Comparison of ENCODE assay signal across 8 cellular contexts in genomic region chr1:19096036-19096833, GRCh38.
DNase-seq lines count a peak whose midpoint lies in the region; ATAC-seq and TF ChIP-seq lines count a peak whose summit lies in the region.

No MANE protein-coding gene starts in this region.

- peak; percentile 17 for DNase-seq in activated CD4-positive, alpha-beta T cell treated with anti-CD3 and anti-CD28 coated beads for 48 hours
- DNase-seq in activated CD4-positive, alpha-beta T cell treated with anti-CD3 and anti-CD28 coated beads, Interleukin-2, amount 50 U/mL, for 4 hours, result no peak
- peak; percentile 40 for DNase-seq in activated CD4-positive, alpha-beta T cell treated with anti-CD3 and anti-CD28 coated beads, Interleukin-2, amount 10 ng/mL, durations not matched to agents 7 days and 5 days
- DNase-seq in right atrium auricular region (ENCODE audit: low spot score) (no peak), substantia nigra (lab: John Stamatoyannopoulos, UW) (peak in 31 of 49 donors; percentile 3 to 57 (median 25))
- no peak for DNase-seq in activated CD4-positive, CD25-positive, alpha-beta regulatory T cell (lab: John Stamatoyannopoulos, UW)
- no peak for DNase-seq in activated naive CD8-positive, alpha-beta T cell treated with anti-CD3 and anti-CD28 coated beads, Interleukin-2, amount 50 U/mL, for 24 hours

- ATAC-seq in activated naive CD8-positive, alpha-beta T cell treated with anti-CD3 and anti-CD28 coated beads, Interleukin-2, amount 50 U/mL, for 24 hours, result no peak
- ATAC-seq in HG03565 (IDR thresholded peaks at IDR 0.05; ENCODE audit: unreplicated experiment), result no peak

- H3K4me3 Mint-ChIP-seq in activated CD4-positive, alpha-beta T cell treated with anti-CD3 and anti-CD28 coated beads, Interleukin-2, amount 10 ng/mL, durations not matched to agents 7 days and 5 days, result no peak overlapping the region
- H3K4me3 Mint-ChIP-seq in activated naive CD8-positive, alpha-beta T cell treated with anti-CD3 and anti-CD28 coated beads, Interleukin-2, amount 50 U/mL, for 24 hours, result no peak overlapping the region

- H3K4me1 Mint-ChIP-seq in activated CD4-positive, alpha-beta T cell treated with anti-CD3 and anti-CD28 coated beads, Interleukin-2, amount 10 ng/mL, durations not matched to agents 7 days and 5 days, result no peaks in the 10 kb centered on the region
- no peaks in the 10 kb centered on the region for H3K4me1 Mint-ChIP-seq in activated naive CD8-positive, alpha-beta T cell treated with anti-CD3 and anti-CD28 coated beads, Interleukin-2, amount 50 U/mL, for 24 hours

- H3K27ac ChIP-seq in right atrium auricular region, result no peak overlapping the region
- no peak overlapping the region for H3K27ac ChIP-seq in substantia nigra (ENCODE audit: low read depth, low read length, poor library complexity, severe bottlenecking)

- H3K4me1 ChIP-seq in right atrium auricular region, result peaks cover 0 to 7% of the 10 kb centered on the region in 2 donors

- H3K4me3 ChIP-seq in right atrium auricular region, result no peak overlapping the region

- CTCF ChIA-PET in activated CD4-positive, alpha-beta T cell treated with anti-CD3 and anti-CD28 coated beads, Interleukin-2, amount 10 ng/mL, durations not matched to agents 7 days and 5 days (lab: Charles Lee), result interaction anchor here (0.5 to 1.5 kb wide), 3 partner anchors 129 to 194 kb away, joined by 3 to 4 read pairs (median 3); partner anchors contain the start of gene ALDH4A1

- no peaks in the 10 kb centered on the region for H3K27me3 ChIP-seq in right atrium auricular region

- no peaks in the 10 kb centered on the region for H3K27me3 Mint-ChIP-seq in activated CD4-positive, alpha-beta T cell treated with anti-CD3 and anti-CD28 coated beads, Interleukin-2, amount 10 ng/mL, durations not matched to agents 7 days and 5 days
- H3K27me3 Mint-ChIP-seq in activated naive CD8-positive, alpha-beta T cell treated with anti-CD3 and anti-CD28 coated beads, Interleukin-2, amount 50 U/mL, for 24 hours, result no peaks in the 10 kb centered on the region

- no peaks in the 10 kb centered on the region for H3K9me3 ChIP-seq in right atrium auricular region

- H3K9me3 Mint-ChIP-seq in activated CD4-positive, alpha-beta T cell treated with anti-CD3 and anti-CD28 coated beads, Interleukin-2, amount 10 ng/mL, durations not matched to agents 7 days and 5 days, result no peaks in the 10 kb centered on the region
- H3K9me3 Mint-ChIP-seq in activated naive CD8-positive, alpha-beta T cell treated with anti-CD3 and anti-CD28 coated beads, Interleukin-2, amount 50 U/mL, for 24 hours, result no peaks in the 10 kb centered on the region

- peaks cover 65% of the 10 kb centered on the region for H3K36me3 Mint-ChIP-seq in activated CD4-positive, alpha-beta T cell treated with anti-CD3 and anti-CD28 coated beads, Interleukin-2, amount 10 ng/mL, durations not matched to agents 7 days and 5 days (ENCODE audit: low read depth)
- H3K36me3 Mint-ChIP-seq in activated naive CD8-positive, alpha-beta T cell treated with anti-CD3 and anti-CD28 coated beads, Interleukin-2, amount 50 U/mL, for 24 hours (ENCODE audit: low read depth), result peaks cover 92% of the 10 kb centered on the region

- POLR2A ChIA-PET in activated CD4-positive, alpha-beta T cell treated with anti-CD3 and anti-CD28 coated beads, Interleukin-2, amount 10 ng/mL, durations not matched to agents 7 days and 5 days (lab: Charles Lee), result interaction anchor here (0.6 to 0.7 kb wide), 2 partner anchors 110 to 189 kb away, joined by 3 to 4 read pairs; no protein-coding TSS in a partner anchor

- peak overlapping the region; percentile 3 for H3K27ac Mint-ChIP-seq in activated CD4-positive, alpha-beta T cell treated with anti-CD3 and anti-CD28 coated beads, Interleukin-2, amount 10 ng/mL, durations not matched to agents 7 days and 5 days
- H3K27ac Mint-ChIP-seq in activated naive CD8-positive, alpha-beta T cell treated with anti-CD3 and anti-CD28 coated beads, Interleukin-2, amount 50 U/mL, for 24 hours, result no peak overlapping the region

- peak; percentile 22 to 68 for TF ChIP-seq CTCF in right atrium auricular region (IDR thresholded peaks at IDR 0.05)

- H3K36me3 ChIP-seq in right atrium auricular region, result peaks cover 100% of the 10 kb centered on the region

Comparison
In these comparisons a context has a peak if more than half of its experiments do, and no peak if none do; other contexts are left out.
1. DNase-seq: peak in activated CD4-positive, alpha-beta T cell treated with anti-CD3 and anti-CD28 coated beads for 48 hours (single experiment), activated CD4-positive, alpha-beta T cell treated with anti-CD3 and anti-CD28 coated beads, Interleukin-2, amount 10 ng/mL, durations not matched to agents 7 days and 5 days (single experiment) and substantia nigra (31 of 49); none in activated CD4-positive, alpha-beta T cell treated with anti-CD3 and anti-CD28 coated beads, Interleukin-2, amount 50 U/mL, for 4 hours (0 of 2), right atrium auricular region (single experiment), activated CD4-positive, CD25-positive, alpha-beta regulatory T cell (0 of 4) and activated naive CD8-positive, alpha-beta T cell treated with anti-CD3 and anti-CD28 coated beads, Interleukin-2, amount 50 U/mL, for 24 hours (single experiment).